ENCODE assay signal across 1 cellular context in the genomic region with DNA sequence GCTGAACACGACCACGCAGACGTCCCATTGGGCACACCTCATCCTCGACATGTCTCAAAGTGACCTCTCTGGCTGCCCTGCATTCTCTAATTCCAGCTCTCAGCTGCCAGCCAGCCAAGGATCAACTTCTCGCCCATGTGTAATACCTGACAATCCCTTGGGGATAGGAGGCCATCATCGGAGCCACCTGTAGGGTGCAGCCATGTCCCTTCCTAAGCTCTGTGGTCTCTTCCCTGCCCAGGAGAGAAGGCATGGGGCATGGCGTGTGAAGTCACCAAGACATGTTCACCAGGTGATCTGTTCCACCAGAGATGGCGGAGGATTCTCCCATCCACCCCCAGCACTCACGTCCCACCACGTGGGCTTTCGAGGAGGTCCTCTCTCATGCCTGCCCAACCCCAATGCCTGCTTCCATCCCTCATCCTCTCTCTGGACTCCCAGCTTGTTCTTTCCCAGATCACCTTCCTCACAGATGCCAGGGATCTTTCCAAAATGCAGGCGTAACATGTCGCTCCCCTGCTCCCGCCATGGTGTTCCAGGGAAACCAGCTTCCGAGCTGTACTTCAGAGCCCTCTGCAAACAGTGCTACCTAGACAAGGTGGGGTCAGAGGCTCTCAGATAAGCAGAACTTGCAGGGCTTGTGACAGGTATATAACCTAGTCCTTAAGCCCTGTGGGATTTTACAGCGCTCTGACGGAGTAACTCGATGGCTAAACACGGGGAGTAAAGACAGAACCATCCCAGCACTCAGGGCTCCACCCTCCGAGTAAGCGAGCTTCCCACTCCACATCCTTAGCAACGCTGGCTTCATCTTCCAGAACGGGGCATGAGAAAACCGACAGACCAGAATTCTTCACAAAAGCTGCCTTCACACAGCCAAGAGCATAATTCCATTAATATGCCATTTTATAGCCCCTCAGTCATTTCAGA.
TF ChIP-seq lines count a peak whose summit lies in the region.

No MANE protein-coding gene starts in this region.

TF ChIP-seq in K562, 482 proteins besides CTCF, POLR2A, EP300 and RAD21:
- TF ChIP-seq ZNF384 (IDR thresholded peaks at IDR 0.05; ENCODE audit: low read depth, low read length) = no peak
- TF ChIP-seq PML (IDR thresholded peaks at IDR 0.05; ENCODE audit: low read length) = no peak
- TF ChIP-seq ZNF143 (CRISPR knock-in tag; IDR thresholded peaks at IDR 0.05) = no peak
- no peak for TF ChIP-seq HIVEP1 (CRISPR knock-in tag; IDR thresholded peaks at IDR 0.05)
TF ChIP-seq in K562: peak in this region for 0.
